Comparison of ENCODE assay signal across 1 cellular context in the genomic region with DNA sequence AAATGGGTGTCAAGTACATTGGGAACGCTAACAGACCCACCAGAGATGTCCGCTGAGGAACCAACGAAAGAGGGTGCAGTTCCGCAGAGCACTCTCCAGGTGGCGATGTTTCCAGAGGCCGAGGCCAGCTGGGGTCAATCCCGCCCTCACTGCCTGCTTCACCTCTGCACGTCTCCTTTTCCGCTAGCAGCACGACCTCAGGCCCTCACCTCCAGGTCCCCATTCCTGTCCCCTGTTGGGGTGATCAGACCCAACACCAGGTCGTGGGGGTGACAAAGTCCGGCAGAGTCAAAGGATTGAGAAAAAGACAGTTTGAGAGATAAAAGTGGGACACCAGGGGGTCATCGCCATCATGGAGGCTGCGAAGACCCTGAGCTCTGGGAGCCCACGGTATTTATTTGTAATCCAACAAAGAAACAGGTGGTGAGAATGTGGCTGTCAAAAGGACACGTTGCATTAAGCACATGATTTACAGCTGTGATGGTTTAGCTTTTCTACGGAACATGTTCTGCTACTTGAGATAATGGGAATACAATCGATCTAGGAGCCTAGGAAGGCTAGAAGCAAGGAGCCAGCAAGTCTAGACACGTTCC.
TF ChIP-seq lines count a peak whose summit lies in the region.

No MANE protein-coding gene starts in this region.

TF ChIP-seq in HepG2, 621 proteins besides CTCF, POLR2A, EP300 and RAD21 (continued from another document and continues in another):
- TF ChIP-seq CBX5 (CRISPR knock-in tag; IDR thresholded peaks at IDR 0.05; ENCODE audit: borderline replicate concordance) (peak; percentile 13; the same call in 1 of the 2 replicates), SMAD3 (CRISPR knock-in tag; IDR thresholded peaks at IDR 0.05) (no peak), HNRNPUL1 (IDR thresholded peaks at IDR 0.05; ENCODE audit: low read depth, low read length) (no peak), ZNF572 (CRISPR knock-in tag; IDR thresholded peaks at IDR 0.05) (no peak), ZFP1 (CRISPR knock-in tag; IDR thresholded peaks at IDR 0.05) (no peak), ARID2 (CRISPR knock-in tag; IDR thresholded peaks at IDR 0.05; ENCODE audit: borderline replicate concordance) (no peak), NCOA2 (CRISPR knock-in tag; IDR thresholded peaks at IDR 0.05) (no peak), NFE2L2 (IDR thresholded peaks at IDR 0.05; ENCODE audit: low read length) (no peak), ZNF546 (CRISPR knock-in tag; conservative IDR thresholded peaks at IDR 0.05) (no peak), SOX5 (CRISPR knock-in tag; IDR thresholded peaks at IDR 0.05; ENCODE audit: borderline replicate concordance) (no peak), NFKB2 (CRISPR knock-in tag; IDR thresholded peaks at IDR 0.05; ENCODE audit: borderline replicate concordance) (peak; percentile 41; the same call in 1 of the 2 replicates), SNAI1 (CRISPR knock-in tag; IDR thresholded peaks at IDR 0.05; ENCODE audit: borderline replicate concordance) (no peak), MXD4 (CRISPR knock-in tag; IDR thresholded peaks at IDR 0.05) (no peak), NPAS2 (CRISPR knock-in tag; IDR thresholded peaks at IDR 0.05; ENCODE audit: borderline replicate concordance) (no peak), FOSL2 (CRISPR knock-in tag; IDR thresholded peaks at IDR 0.05) (peak; percentile 31; the same call in 1 of the 2 replicates), GFI1 (CRISPR knock-in tag; IDR thresholded peaks at IDR 0.05; ENCODE audit: borderline replicate concordance) (no peak), KDM3A (CRISPR knock-in tag; IDR thresholded peaks at IDR 0.05; ENCODE audit: low read depth) (no peak), GLI4 (CRISPR knock-in tag; IDR thresholded peaks at IDR 0.05; ENCODE audit: borderline replicate concordance) (no peak), HOXA3 (CRISPR knock-in tag; IDR thresholded peaks at IDR 0.05) (peak; percentile 57; the same call in 1 of the 2 replicates), ZNF24 (IDR thresholded peaks at IDR 0.05) (no peak), REXO4 (CRISPR knock-in tag; IDR thresholded peaks at IDR 0.05; ENCODE audit: borderline replicate concordance) (no peak), CREB1 (IDR thresholded peaks at IDR 0.05) (no peak), CREB1 (CRISPR knock-in tag; IDR thresholded peaks at IDR 0.05) (no peak), ZNF850 (CRISPR knock-in tag; conservative IDR thresholded peaks at IDR 0.05) (no peak), KLF12 (CRISPR knock-in tag; IDR thresholded peaks at IDR 0.05; ENCODE audit: borderline replicate concordance) (no peak), FOXJ3 (CRISPR knock-in tag; IDR thresholded peaks at IDR 0.05; ENCODE audit: borderline replicate concordance) (no peak)
- TF ChIP-seq, protein P1, sequence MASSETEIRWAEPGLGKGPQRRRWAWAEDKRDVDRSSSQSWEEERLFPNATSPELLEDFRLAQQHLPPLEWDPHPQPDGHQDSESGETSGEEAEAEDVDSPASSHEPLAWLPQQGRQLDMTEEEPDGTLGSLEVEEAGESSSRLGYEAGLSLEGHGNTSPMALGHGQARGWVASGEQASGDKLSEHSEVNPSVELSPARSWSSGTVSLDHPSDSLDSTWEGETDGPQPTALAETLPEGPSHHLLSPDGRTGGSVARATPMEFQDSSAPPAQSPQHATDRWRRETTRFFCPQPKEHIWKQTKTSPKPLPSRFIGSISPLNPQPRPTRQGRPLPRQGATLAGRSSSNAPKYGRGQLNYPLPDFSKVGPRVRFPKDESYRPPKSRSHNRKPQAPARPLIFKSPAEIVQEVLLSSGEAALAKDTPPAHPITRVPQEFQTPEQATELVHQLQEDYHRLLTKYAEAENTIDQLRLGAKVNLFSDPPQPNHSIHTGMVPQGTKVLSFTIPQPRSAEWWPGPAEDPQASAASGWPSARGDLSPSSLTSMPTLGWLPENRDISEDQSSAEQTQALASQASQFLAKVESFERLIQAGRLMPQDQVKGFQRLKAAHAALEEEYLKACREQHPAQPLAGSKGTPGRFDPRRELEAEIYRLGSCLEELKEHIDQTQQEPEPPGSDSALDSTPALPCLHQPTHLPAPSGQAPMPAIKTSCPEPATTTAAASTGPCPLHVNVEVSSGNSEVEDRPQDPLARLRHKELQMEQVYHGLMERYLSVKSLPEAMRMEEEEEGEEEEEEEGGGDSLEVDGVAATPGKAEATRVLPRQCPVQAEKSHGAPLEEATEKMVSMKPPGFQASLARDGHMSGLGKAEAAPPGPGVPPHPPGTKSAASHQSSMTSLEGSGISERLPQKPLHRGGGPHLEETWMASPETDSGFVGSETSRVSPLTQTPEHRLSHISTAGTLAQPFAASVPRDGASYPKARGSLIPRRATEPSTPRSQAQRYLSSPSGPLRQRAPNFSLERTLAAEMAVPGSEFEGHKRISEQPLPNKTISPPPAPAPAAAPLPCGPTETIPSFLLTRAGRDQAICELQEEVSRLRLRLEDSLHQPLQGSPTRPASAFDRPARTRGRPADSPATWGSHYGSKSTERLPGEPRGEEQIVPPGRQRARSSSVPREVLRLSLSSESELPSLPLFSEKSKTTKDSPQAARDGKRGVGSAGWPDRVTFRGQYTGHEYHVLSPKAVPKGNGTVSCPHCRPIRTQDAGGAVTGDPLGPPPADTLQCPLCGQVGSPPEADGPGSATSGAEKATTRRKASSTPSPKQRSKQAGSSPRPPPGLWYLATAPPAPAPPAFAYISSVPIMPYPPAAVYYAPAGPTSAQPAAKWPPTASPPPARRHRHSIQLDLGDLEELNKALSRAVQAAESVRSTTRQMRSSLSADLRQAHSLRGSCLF (CRISPR knock-in tag; IDR thresholded peaks at IDR 0.05; ENCODE audit: borderline replicate concordance) = no peak
- TF ChIP-seq, protein P2, sequence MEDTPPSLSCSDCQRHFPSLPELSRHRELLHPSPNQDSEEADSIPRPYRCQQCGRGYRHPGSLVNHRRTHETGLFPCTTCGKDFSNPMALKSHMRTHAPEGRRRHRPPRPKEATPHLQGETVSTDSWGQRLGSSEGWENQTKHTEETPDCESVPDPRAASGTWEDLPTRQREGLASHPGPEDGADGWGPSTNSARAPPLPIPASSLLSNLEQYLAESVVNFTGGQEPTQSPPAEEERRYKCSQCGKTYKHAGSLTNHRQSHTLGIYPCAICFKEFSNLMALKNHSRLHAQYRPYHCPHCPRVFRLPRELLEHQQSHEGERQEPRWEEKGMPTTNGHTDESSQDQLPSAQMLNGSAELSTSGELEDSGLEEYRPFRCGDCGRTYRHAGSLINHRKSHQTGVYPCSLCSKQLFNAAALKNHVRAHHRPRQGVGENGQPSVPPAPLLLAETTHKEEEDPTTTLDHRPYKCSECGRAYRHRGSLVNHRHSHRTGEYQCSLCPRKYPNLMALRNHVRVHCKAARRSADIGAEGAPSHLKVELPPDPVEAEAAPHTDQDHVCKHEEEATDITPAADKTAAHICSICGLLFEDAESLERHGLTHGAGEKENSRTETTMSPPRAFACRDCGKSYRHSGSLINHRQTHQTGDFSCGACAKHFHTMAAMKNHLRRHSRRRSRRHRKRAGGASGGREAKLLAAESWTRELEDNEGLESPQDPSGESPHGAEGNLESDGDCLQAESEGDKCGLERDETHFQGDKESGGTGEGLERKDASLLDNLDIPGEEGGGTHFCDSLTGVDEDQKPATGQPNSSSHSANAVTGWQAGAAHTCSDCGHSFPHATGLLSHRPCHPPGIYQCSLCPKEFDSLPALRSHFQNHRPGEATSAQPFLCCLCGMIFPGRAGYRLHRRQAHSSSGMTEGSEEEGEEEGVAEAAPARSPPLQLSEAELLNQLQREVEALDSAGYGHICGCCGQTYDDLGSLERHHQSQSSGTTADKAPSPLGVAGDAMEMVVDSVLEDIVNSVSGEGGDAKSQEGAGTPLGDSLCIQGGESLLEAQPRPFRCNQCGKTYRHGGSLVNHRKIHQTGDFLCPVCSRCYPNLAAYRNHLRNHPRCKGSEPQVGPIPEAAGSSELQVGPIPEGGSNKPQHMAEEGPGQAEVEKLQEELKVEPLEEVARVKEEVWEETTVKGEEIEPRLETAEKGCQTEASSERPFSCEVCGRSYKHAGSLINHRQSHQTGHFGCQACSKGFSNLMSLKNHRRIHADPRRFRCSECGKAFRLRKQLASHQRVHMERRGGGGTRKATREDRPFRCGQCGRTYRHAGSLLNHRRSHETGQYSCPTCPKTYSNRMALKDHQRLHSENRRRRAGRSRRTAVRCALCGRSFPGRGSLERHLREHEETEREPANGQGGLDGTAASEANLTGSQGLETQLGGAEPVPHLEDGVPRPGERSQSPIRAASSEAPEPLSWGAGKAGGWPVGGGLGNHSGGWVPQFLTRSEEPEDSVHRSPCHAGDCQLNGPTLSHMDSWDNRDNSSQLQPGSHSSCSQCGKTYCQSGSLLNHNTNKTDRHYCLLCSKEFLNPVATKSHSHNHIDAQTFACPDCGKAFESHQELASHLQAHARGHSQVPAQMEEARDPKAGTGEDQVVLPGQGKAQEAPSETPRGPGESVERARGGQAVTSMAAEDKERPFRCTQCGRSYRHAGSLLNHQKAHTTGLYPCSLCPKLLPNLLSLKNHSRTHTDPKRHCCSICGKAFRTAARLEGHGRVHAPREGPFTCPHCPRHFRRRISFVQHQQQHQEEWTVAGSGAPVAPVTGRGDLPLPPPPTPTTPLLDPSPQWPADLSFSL (CRISPR knock-in tag; IDR thresholded peaks at IDR 0.05) = no peak
- TF ChIP-seq, protein P3, sequence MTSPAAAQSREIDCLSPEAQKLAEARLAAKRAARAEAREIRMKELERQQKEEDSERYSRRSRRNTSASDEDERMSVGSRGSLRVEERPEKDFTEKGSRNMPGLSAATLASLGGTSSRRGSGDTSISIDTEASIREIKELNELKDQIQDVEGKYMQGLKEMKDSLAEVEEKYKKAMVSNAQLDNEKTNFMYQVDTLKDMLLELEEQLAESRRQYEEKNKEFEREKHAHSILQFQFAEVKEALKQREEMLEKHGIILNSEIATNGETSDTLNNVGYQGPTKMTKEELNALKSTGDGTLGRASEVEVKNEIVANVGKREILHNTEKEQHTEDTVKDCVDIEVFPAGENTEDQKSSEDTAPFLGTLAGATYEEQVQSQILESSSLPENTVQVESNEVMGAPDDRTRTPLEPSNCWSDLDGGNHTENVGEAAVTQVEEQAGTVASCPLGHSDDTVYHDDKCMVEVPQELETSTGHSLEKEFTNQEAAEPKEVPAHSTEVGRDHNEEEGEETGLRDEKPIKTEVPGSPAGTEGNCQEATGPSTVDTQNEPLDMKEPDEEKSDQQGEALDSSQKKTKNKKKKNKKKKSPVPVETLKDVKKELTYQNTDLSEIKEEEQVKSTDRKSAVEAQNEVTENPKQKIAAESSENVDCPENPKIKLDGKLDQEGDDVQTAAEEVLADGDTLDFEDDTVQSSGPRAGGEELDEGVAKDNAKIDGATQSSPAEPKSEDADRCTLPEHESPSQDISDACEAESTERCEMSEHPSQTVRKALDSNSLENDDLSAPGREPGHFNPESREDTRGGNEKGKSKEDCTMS (CRISPR knock-in tag; conservative IDR thresholded peaks at IDR 0.05) = no peak
- TF ChIP-seq, protein P4, sequence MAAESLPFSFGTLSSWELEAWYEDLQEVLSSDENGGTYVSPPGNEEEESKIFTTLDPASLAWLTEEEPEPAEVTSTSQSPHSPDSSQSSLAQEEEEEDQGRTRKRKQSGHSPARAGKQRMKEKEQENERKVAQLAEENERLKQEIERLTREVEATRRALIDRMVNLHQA (CRISPR knock-in tag; IDR thresholded peaks at IDR 0.05) = no peak
- TF ChIP-seq, protein P5, sequence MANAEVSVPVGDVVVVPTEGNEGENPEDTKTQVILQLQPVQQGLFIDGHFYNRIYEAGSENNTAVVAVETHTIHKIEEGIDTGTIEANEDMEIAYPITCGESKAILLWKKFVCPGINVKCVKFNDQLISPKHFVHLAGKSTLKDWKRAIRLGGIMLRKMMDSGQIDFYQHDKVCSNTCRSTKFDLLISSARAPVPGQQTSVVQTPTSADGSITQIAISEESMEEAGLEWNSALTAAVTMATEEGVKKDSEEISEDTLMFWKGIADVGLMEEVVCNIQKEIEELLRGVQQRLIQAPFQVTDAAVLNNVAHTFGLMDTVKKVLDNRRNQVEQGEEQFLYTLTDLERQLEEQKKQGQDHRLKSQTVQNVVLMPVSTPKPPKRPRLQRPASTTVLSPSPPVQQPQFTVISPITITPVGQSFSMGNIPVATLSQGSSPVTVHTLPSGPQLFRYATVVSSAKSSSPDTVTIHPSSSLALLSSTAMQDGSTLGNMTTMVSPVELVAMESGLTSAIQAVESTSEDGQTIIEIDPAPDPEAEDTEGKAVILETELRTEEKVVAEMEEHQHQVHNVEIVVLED (CRISPR knock-in tag; IDR thresholded peaks at IDR 0.05; ENCODE audit: borderline replicate concordance) = no peak
- TF ChIP-seq, protein P6, sequence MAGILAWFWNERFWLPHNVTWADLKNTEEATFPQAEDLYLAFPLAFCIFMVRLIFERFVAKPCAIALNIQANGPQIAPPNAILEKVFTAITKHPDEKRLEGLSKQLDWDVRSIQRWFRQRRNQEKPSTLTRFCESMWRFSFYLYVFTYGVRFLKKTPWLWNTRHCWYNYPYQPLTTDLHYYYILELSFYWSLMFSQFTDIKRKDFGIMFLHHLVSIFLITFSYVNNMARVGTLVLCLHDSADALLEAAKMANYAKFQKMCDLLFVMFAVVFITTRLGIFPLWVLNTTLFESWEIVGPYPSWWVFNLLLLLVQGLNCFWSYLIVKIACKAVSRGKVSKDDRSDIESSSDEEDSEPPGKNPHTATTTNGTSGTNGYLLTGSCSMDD (CRISPR knock-in tag; IDR thresholded peaks at IDR 0.05) = no peak
- TF ChIP-seq, protein P7, sequence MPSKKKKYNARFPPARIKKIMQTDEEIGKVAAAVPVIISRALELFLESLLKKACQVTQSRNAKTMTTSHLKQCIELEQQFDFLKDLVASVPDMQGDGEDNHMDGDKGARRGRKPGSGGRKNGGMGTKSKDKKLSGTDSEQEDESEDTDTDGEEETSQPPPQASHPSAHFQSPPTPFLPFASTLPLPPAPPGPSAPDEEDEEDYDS (CRISPR knock-in tag; IDR thresholded peaks at IDR 0.05) = no peak
